ENCODE assay signal across 3 cellular contexts in genomic region chr1:167578935-167579521, GRCh38.
TF ChIP-seq lines count a peak whose summit lies in the region.

No MANE protein-coding gene starts in this region.

TF ChIP-seq in HepG2, 621 proteins besides CTCF, POLR2A, EP300 and RAD21:
- TF ChIP-seq ATF7 (IDR thresholded peaks at IDR 0.05) (0 out of 2 replicates have a peak, but pooled peaks have one; percentile 8), ATF7 (CRISPR knock-in tag; IDR thresholded peaks at IDR 0.05) (no peak), ESRRA (CRISPR knock-in tag; IDR thresholded peaks at IDR 0.05; ENCODE audit: low read depth) (no peak)
TF ChIP-seq in HepG2: peak in this region for 1.

TF ChIP-seq in K562, 482 proteins besides CTCF, POLR2A, EP300 and RAD21:
- TF ChIP-seq JUND (IDR thresholded peaks at IDR 0.05; ENCODE audit: borderline replicate concordance, low read depth, low read length): no peak; the same call in 1 of the 2 replicates
- 0 out of 3 replicates have a peak, but pooled peaks have one; percentile 12 for TF ChIP-seq JUND (tag; IDR thresholded peaks at IDR 0.05; ENCODE audit: borderline replicate concordance, low read depth, low read length)
- peak; percentile 19; the same call in 1 of the 2 replicates for TF ChIP-seq ATF7 (IDR thresholded peaks at IDR 0.05)
- TF ChIP-seq JUN (IDR thresholded peaks at IDR 0.05; ENCODE audit: borderline replicate concordance, low read depth, low read length): 0 out of 2 replicates have a peak, but pooled peaks have one; percentile 34
- no peak for TF ChIP-seq JUN (CRISPR knock-in tag; IDR thresholded peaks at IDR 0.05; ENCODE audit: borderline replicate concordance)
- no peak for TF ChIP-seq HIVEP1 (CRISPR knock-in tag; IDR thresholded peaks at IDR 0.05)
- TF ChIP-seq ATF3 (IDR thresholded peaks at IDR 0.05): peak; percentile 63
- no peak for TF ChIP-seq ATF3 (CRISPR knock-in tag; conservative IDR thresholded peaks at IDR 0.05)
- no peak for TF ChIP-seq ZNF77 (CRISPR knock-in tag; IDR thresholded peaks at IDR 0.05)
- TF ChIP-seq E2F6 (IDR thresholded peaks at IDR 0.05; ENCODE audit: borderline replicate concordance in 1 of 2, extremely low read depth in 1 of 2, insufficient read depth in 1 of 2, insufficient read length in 1 of 2, low read depth in 1 of 2, low read length in 1 of 2, poor library complexity in 1 of 2, severe bottlenecking in 1 of 2): no peak
- TF ChIP-seq PPARD (CRISPR knock-in tag; IDR thresholded peaks at IDR 0.05): no peak
- TF ChIP-seq ZNF79 (CRISPR knock-in tag; IDR thresholded peaks at IDR 0.05; ENCODE audit: low read depth): no peak

TF ChIP-seq in SK-N-SH, 30 proteins besides CTCF, POLR2A, EP300 and RAD21:
- TF ChIP-seq NRF1 (IDR thresholded peaks at IDR 0.05; ENCODE audit: low read depth, low read length) (no peak), FOXM1 (IDR thresholded peaks at IDR 0.05; ENCODE audit: low read depth) (no peak), FOSL2 (IDR thresholded peaks at IDR 0.05; ENCODE audit: borderline replicate concordance, low read depth) (no peak), FOXJ3 (CRISPR knock-in tag; IDR thresholded peaks at IDR 0.05) (no peak), USF1 (IDR thresholded peaks at IDR 0.05; ENCODE audit: borderline replicate concordance, low read depth) (no peak), NFIC (IDR thresholded peaks at IDR 0.05; ENCODE audit: borderline replicate concordance) (no peak), MAX (IDR thresholded peaks at IDR 0.05; ENCODE audit: low read depth) (no peak), EZH2phosphoT487 (IDR thresholded peaks at IDR 0.05; ENCODE audit: borderline replicate concordance, low read depth) (no peak), PBX3 (IDR thresholded peaks at IDR 0.05) (no peak), USF2 (IDR thresholded peaks at IDR 0.05; ENCODE audit: borderline replicate concordance, low read depth, low read length) (no peak), MEF2A (IDR thresholded peaks at IDR 0.05; ENCODE audit: borderline replicate concordance, low read depth) (no peak), REST (IDR thresholded peaks at IDR 0.05; ENCODE audit: low read depth, low read length) (no peak), TEAD4 (IDR thresholded peaks at IDR 0.05; ENCODE audit: borderline replicate concordance, insufficient read depth) (no peak), SIN3A (IDR thresholded peaks at IDR 0.05; ENCODE audit: borderline replicate concordance, low read depth, low read length) (no peak), GATA2 (CRISPR knock-in tag; IDR thresholded peaks at IDR 0.05) (no peak), POLR2AphosphoS5 (IDR thresholded peaks at IDR 0.05; ENCODE audit: low read depth, low read length) (no peak), SMC3 (IDR thresholded peaks at IDR 0.05; ENCODE audit: low read depth, low read length) (no peak), ELF1 (IDR thresholded peaks at IDR 0.05) (no peak), TCF12 (IDR thresholded peaks at IDR 0.05) (no peak)
